23 cellular contexts compared by ENCODE assay signal in the genomic region with DNA sequence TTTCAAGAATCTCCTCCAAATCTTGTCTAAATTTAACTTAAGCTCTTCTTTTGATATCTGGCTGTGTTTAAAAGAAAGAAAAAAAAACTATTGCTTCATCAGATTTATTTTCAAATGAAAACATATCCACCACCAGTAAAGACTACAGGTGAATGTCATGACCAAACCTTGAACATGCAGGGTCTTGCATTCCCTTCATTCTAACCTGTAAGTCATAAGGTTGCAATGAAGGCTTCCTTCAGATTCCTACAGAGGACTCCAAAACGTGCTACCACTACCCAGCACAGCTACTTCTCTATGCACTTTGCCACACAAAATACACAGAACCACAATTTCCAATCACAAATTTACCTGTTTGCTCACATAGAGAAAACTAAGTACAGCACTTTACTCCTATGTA. TPM values are rescaled to one million over a fixed set of nuclear protein-coding genes. Genes with fewer than 3 reads are reported as not detected.
DNase-seq lines count a peak whose midpoint lies in the region; ATAC-seq, FAIRE-seq and TF ChIP-seq lines count a peak whose summit lies in the region.
"Had no signal": no experiment of that assay in that cellular context is flagged by ENCODE, and none has a peak within 500 bp of the region (broad histone marks: within the 10 kb centered on the region; RNA-seq: fewer than 3 reads in every experiment).

No MANE protein-coding gene starts in this region.

- H3K79me1 ChIP-seq in H9 (ENCODE audit: insufficient read depth, low read depth, low read length, poor library complexity, severe bottlenecking) = no peaks in the 10 kb centered on the region

- H3K9me3 Mint-ChIP-seq in H9 = no peaks in the 10 kb centered on the region
- H3K9me3 Mint-ChIP-seq: CD4-positive, alpha-beta T cell; CD8-positive, alpha-beta memory T cell; GM23338; HFFc6 had no signal

- H3K27ac Mint-ChIP-seq in H9 = no peak overlapping the region; a peak in 1 of 7 replicates
- H3K27ac Mint-ChIP-seq: CD14-positive monocyte; CD4-positive, alpha-beta T cell; CD8-positive, alpha-beta memory T cell; GM23338; HFFc6 had no signal

- no peak overlapping the region for H3K56ac ChIP-seq in H9 (ENCODE audit: insufficient read length, low read depth, low read length)

- no peak overlapping the region for H3T11ph ChIP-seq in H9 (ENCODE audit: low read length)

- H3K4me2 ChIP-seq in HepG2 (ENCODE audit: low read depth, low read length) (no peak overlapping the region), H9 (ENCODE audit: insufficient read depth, insufficient read length, low read length) (no peak overlapping the region)
- H3K4me2 ChIP-seq: A549; BLaER1 treated with 17β-estradiol and CSF1 and Interleukin-3, amounts not matched to agents 10 nM and 100 nM; GM23338 had no signal

- H3K9ac ChIP-seq in HepG2 (ENCODE audit: insufficient read depth, low read depth, low read length) (no peak overlapping the region), H9 (ENCODE audit: extremely low read depth, insufficient read length, low read length) (no peak overlapping the region)
- H3K9ac ChIP-seq: BLaER1 treated with 17β-estradiol and CSF1 and Interleukin-3, amounts not matched to agents 10 nM and 100 nM had no signal

- H4K91ac ChIP-seq in H9 (ENCODE audit: insufficient read length, low read depth, low read length) = no peak overlapping the region

- H2AFZ ChIP-seq in HepG2 (ENCODE audit: low read length) = no peak overlapping the region
- no peak overlapping the region for H2AFZ ChIP-seq in H9 (ENCODE audit: low read length)
- H2AFZ ChIP-seq: GM23338 had no signal

- in situ Hi-C loops in HepG2 (cut with HindIII; ENCODE audit: extremely low pct_ligation_motif_present, low pct_unique_long_range_greater_than_20kb) = no loop called here

- H2BK120ac ChIP-seq in H9 (ENCODE audit: low read depth, low read length, poor library complexity, severe bottlenecking) = no peak overlapping the region

- no peak overlapping the region for H3K4me3 Mint-ChIP-seq in H9
- H3K4me3 Mint-ChIP-seq: CD14-positive monocyte; CD4-positive, alpha-beta T cell; CD8-positive, alpha-beta memory T cell; GM23338; HFFc6 had no signal

- CTCF ChIA-PET in HepG2 (lab: Yijun Ruan, JAX; ENCODE audit: low intra/inter-chr PET ratio, low total read pairs) = no interaction called here

- WGBS in HepG2 (ENCODE audit: low lambda C conversion rate) = 100% methylated on average over 1 of the region's 1 CpG
- no CpG with 5 or more reads among the region's 1 CpG for WGBS in H9 (ENCODE audit: extremely low coverage, insufficient read length, low lambda C conversion rate)

- no peak overlapping the region for H3K4ac ChIP-seq in H9 (ENCODE audit: low read depth, low read length)

- H4K20me1 ChIP-seq in HepG2 (ENCODE audit: insufficient read depth, low read length) = no peaks in the 10 kb centered on the region
- H4K20me1 ChIP-seq in H9 (ENCODE audit: control insufficient read depth, insufficient read depth, insufficient read length) = no peaks in the 10 kb centered on the region
- H4K20me1 ChIP-seq: BLaER1 treated with 17β-estradiol and CSF1 and Interleukin-3, amounts not matched to agents 10 nM and 100 nM had no signal

- H2BK12ac ChIP-seq in H9 (ENCODE audit: insufficient read length, low read depth, low read length) = no peak overlapping the region

- DNase-seq in GM19239 (ENCODE audit: insufficient read length, low spot score) (no peak), epithelial cell of esophagus (ENCODE audit: low read depth) (peak; percentile 54), HepG2 (ENCODE audit: low spot score) (no peak), RCC 7860 (ENCODE audit: low spot score) (no peak), uterus (no peak), H9 (no peak)
- DNase-seq: 8988T; ACHN; AML-193; BE2C; CD4-positive, alpha-beta T cell; CD8-positive, alpha-beta memory T cell; DMS 273 treated with DMSO at 0.1 percent for 48 hours; DMS79; EL; GDM1; HFFc6 had no signal

- POLR2A ChIA-PET in HepG2 (lab: Yijun Ruan, JAX) = no interaction called here

- intact Hi-C loops in HepG2 (cut with micrococcal nuclease; ENCODE audit: unreplicated experiment) (no loop called here), uterus (cut with DNase I; ENCODE audit: low total_unique reads) (no loop called here)

- H3K36me3 ChIP-seq in HepG2 (replicated peaks in 1 of 2; ENCODE audit: control insufficient read depth in 1 of 2, insufficient read depth in 2 of 2, low read length in 2 of 2) = peaks cover 6 to 44% of the 10 kb centered on the region in 2 experiments
- H3K36me3 ChIP-seq in uterus = no peaks in the 10 kb centered on the region
- H3K36me3 ChIP-seq: BE2C; BLaER1 treated with 17β-estradiol and CSF1 and Interleukin-3, amounts not matched to agents 10 nM and 100 nM had no signal

- no peak overlapping the region for H3K23ac ChIP-seq in H9 (ENCODE audit: insufficient read length, low read depth, low read length)

- H2BK20ac ChIP-seq in H9 (ENCODE audit: low read depth, low read length, poor library complexity, severe bottlenecking) = no peak overlapping the region

- H3K27me3 Mint-ChIP-seq in H9 (ENCODE audit: low read depth) = no peaks in the 10 kb centered on the region
- H3K27me3 Mint-ChIP-seq: CD4-positive, alpha-beta T cell had no signal

- H2BK5ac ChIP-seq in H9 (ENCODE audit: insufficient read length, low read length) = no peak overlapping the region

- H3K4me1 ChIP-seq in HepG2 (ENCODE audit: insufficient read depth, low read length) (peaks cover 37% of the 10 kb centered on the region), uterus (no peaks in the 10 kb centered on the region), H9 (ENCODE audit: insufficient read depth, low read length) (no peaks in the 10 kb centered on the region; the same call in 1 of the 2 replicates)
- H3K4me1 ChIP-seq: BE2C; BLaER1 treated with 17β-estradiol and CSF1 and Interleukin-3, amounts not matched to agents 10 nM and 100 nM had no signal

- H3K27ac ChIP-seq in HepG2 (ENCODE audit: extremely low read length, insufficient read depth, low read length) (peak overlapping the region; percentile 40), uterus (no peak overlapping the region), H9 (ENCODE audit: insufficient read length, low read depth, low read length) (no peak overlapping the region)
- H3K27ac ChIP-seq: A549; BLaER1 treated with 17β-estradiol and CSF1 and Interleukin-3, amounts not matched to agents 10 nM and 100 nM had no signal

- no peak overlapping the region for H3K4me3 ChIP-seq in epithelial cell of esophagus (ENCODE audit: low read length)
- no peak overlapping the region for H3K4me3 ChIP-seq in HepG2 (replicated peaks in 1 of 3; ENCODE audit: insufficient read depth in 1 of 3, low read depth in 2 of 3, low read length in 3 of 3)
- H3K4me3 ChIP-seq in uterus = no peak overlapping the region
- H3K4me3 ChIP-seq: A549; BLaER1 treated with 17β-estradiol and CSF1 and Interleukin-3, amounts not matched to agents 10 nM and 100 nM; GM12878; GM23338; HAP-1 had no signal

- no peak overlapping the region for H3K18ac ChIP-seq in H9 (ENCODE audit: insufficient read length, low read depth, low read length)

- H3K9me3 ChIP-seq in HepG2 (ENCODE audit: low read length) (no peaks in the 10 kb centered on the region), uterus (no peaks in the 10 kb centered on the region), H9 (ENCODE audit: control insufficient read depth, low read depth, low read length) (no peaks in the 10 kb centered on the region)
- H3K9me3 ChIP-seq: A549; BE2C; BLaER1 treated with 17β-estradiol and CSF1 and Interleukin-3, amounts not matched to agents 10 nM and 100 nM; HAP-1 had no signal

- TF ChIP-seq RAD21 in HepG2 (CRISPR knock-in tag; IDR thresholded peaks at IDR 0.05) = no peak

- TF ChIP-seq EP300 in HepG2 (IDR thresholded peaks at IDR 0.05; ENCODE audit: low read depth in 2 of 2, low read length in 2 of 2) (no peak), HepG2 (CRISPR knock-in tag; IDR thresholded peaks at IDR 0.05; ENCODE audit: borderline replicate concordance) (no peak)

- H3K27me3 ChIP-seq in HepG2 (ENCODE audit: control insufficient read depth in 1 of 2, insufficient read depth in 2 of 2, low read length in 2 of 2) (no peaks in the 10 kb centered on the region), uterus (no peaks in the 10 kb centered on the region), H9 (ENCODE audit: insufficient read depth, low read length) (no peaks in the 10 kb centered on the region)
- H3K27me3 ChIP-seq: BE2C; BLaER1 treated with 17β-estradiol and CSF1 and Interleukin-3, amounts not matched to agents 10 nM and 100 nM had no signal

- H3K36me3 Mint-ChIP-seq in H9 (ENCODE audit: insufficient read depth in 1 of 3, low read depth in 3 of 3) = no peaks in the 10 kb centered on the region; a peak in 2 of 7 replicates

- ATAC-seq in HepG2 = no peak
- ATAC-seq: A549, GM12878, GM23338 had no signal

- TF ChIP-seq POLR2A in HepG2 (IDR thresholded peaks at IDR 0.05; ENCODE audit: insufficient read depth in 1 of 2, low read depth in 2 of 2, low read length in 2 of 2) (no peak), uterus (IDR thresholded peaks at IDR 0.05) (no peak)

- no peak overlapping the region for H4K5ac ChIP-seq in H9 (ENCODE audit: insufficient read length, low read depth, low read length)

- no peak overlapping the region for H3K14ac ChIP-seq in H9 (ENCODE audit: insufficient read depth, low read length)

- no peak overlapping the region for H2AK5ac ChIP-seq in H9 (ENCODE audit: insufficient read length, low read length)

- peak; percentile 42 for FAIRE-seq in GM19239 (lab: Jason Lieb, UNC)
- FAIRE-seq in HepG2 (lab: Jason Lieb, UNC) = no peak
- no peak for FAIRE-seq in RCC 7860 (lab: Jason Lieb, UNC)
- FAIRE-seq: A549, GM12878 had no signal

- BruUV-seq in HepG2 (replicated peaks; lab: Mats Ljungman, UMichigan) = no TSS peak

- H3K79me2 ChIP-seq in HepG2 (ENCODE audit: insufficient read depth, low read length) (no peaks in the 10 kb centered on the region), H9 (ENCODE audit: insufficient read depth, low read length) (no peaks in the 10 kb centered on the region)

- peaks cover 6% of the 10 kb centered on the region in 2 experiments; a peak in 3 of 4 replicates for H3K4me1 Mint-ChIP-seq in H9
- H3K4me1 Mint-ChIP-seq: CD14-positive monocyte; CD8-positive, alpha-beta memory T cell; GM23338 had no signal

- H2BK15ac ChIP-seq in H9 (ENCODE audit: low read depth, low read length) = no peak overlapping the region

- TF ChIP-seq CTCF in epithelial cell of esophagus (IDR thresholded peaks at IDR 0.05; ENCODE audit: insufficient read depth, low read depth, low read length, missing control alignments) (no peak), HepG2 (CRISPR knock-in tag; IDR thresholded peaks at IDR 0.05) (no peak), uterus (IDR thresholded peaks at IDR 0.05) (no peak), H9 (conservative IDR thresholded peaks at IDR 0.05) (no peak)

- no peaks in the 10 kb centered on the region for H3K23me2 ChIP-seq in H9 (ENCODE audit: insufficient read length, low read depth, low read length, poor library complexity, severe bottlenecking)

- H4K8ac ChIP-seq in H9 (replicated peaks; ENCODE audit: insufficient read length, low read depth, low read length) = no peak overlapping the region

RNA-seq across cellular contexts. Expression of a gene that starts 26.3 kb away (rescaled TPM):
- 12.0 and 23.4 TPM in 2 replicates for total RNA-seq in HepG2 (2016; rRNA removed; fragmentation: Illumina TruSeq; extraction: Trizol)
- 3.4 and 3.9 TPM in 2 replicates for total RNA-seq in HepG2 (2016; cell fraction: cytosol; rRNA removed; fragmentation: Illumina TruSeq; extraction: Trizol; ENCODE audit: low read depth)
- 13.7 and 24.0 TPM in 2 replicates for total RNA-seq in HepG2 (2016; cell fraction: insoluble cytoplasmic fraction; rRNA removed; fragmentation: Illumina TruSeq; extraction: Trizol)
- 3.8 and 5.4 TPM in 2 replicates for total RNA-seq in HepG2 (2016; cell fraction: membrane; rRNA removed; fragmentation: Illumina TruSeq; extraction: Trizol)
- 22.5 and 26.4 TPM in 2 replicates for total RNA-seq in HepG2 (2016; cell fraction: nucleus; rRNA removed; fragmentation: Illumina TruSeq; extraction: Trizol)
- 22.6 and 23.2 TPM in 2 replicates for polyA plus RNA-seq in HepG2 (2011; rRNA removed)
- polyA plus RNA-seq in HepG2 (2011; cell fraction: cytosol; rRNA removed) = 11.0 and 18.6 TPM in 2 replicates
- 12.6 and 15.7 TPM in 2 replicates for polyA plus RNA-seq in HepG2 (2011; cell fraction: nucleus; rRNA removed)
- 22.8 and 35.9 TPM in 2 replicates for polyA plus RNA-seq in HepG2 (2012)
- polyA plus RNA-seq in HepG2 (2016; cell fraction: cytosol; fragmentation: Illumina TruSeq; extraction: Trizol; ENCODE audit: low read depth) = 0.40 and 0.52 TPM in 2 replicates
- polyA plus RNA-seq in HepG2 (2016; cell fraction: insoluble cytoplasmic fraction; fragmentation: Illumina TruSeq; extraction: Trizol; ENCODE audit: low read depth) = 3.2 and 3.6 TPM in 2 replicates
- polyA plus RNA-seq in HepG2 (2016; cell fraction: membrane; fragmentation: Illumina TruSeq; extraction: Trizol; ENCODE audit: low read depth) = 0.48 and 2.5 TPM in 2 replicates
- polyA plus RNA-seq in HepG2 (2016; cell fraction: nucleus; fragmentation: Illumina TruSeq; extraction: Trizol; ENCODE audit: insufficient read depth, low read depth) = 8.7 and 11.7 TPM in 2 replicates
- 11.4 and 80.8 TPM in 2 replicates for polyA minus RNA-seq in HepG2 (2011; rRNA and poly(A)+ RNA removed; ENCODE audit: low replicate concordance)
- 42.1 and 48.8 TPM in 2 replicates for polyA minus RNA-seq in HepG2 (2011; cell fraction: cytosol; rRNA and poly(A)+ RNA removed)
- 48.9 and 62.4 TPM in 2 replicates for polyA minus RNA-seq in HepG2 (2011; cell fraction: nucleus; rRNA and poly(A)+ RNA removed)
- total RNA-seq in uterus = 10 to 100 TPM in 2 of 4 donors, 1 to 10 TPM in 1, under 1 TPM in 1; 0.51 to 28.6 (median 14.5) TPM
- total RNA-seq in H9 (2021) = 4.6 and 5.6 TPM in 2 replicates
- polyA plus RNA-seq: CD8-positive, alpha-beta memory T cell had no signal
